ENCODE assay signal across 11 cellular contexts in the genomic region with DNA sequence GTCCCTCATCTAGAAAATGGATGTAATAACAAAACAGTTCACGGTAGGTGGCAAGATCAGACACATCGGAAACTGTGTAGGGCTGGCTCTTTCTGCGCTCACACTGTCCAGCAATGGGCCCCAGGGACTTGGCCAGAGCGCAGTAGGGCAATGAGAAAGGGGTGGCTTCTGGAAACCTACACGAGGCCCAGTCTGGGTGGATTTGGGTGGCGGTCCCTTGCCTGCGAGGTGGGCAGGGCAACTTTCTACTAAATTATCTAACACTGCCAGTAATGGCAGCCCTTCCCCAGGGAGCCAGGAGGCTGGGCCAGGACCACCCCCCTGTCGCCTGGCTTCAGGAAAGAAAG. TPM values are rescaled to one million over a fixed set of nuclear protein-coding genes. Genes with fewer than 3 reads are reported as not detected.
DNase-seq lines count a peak whose midpoint lies in the region; ATAC-seq, FAIRE-seq and TF ChIP-seq lines count a peak whose summit lies in the region.
"Had no signal": no experiment of that assay in that cellular context is flagged by ENCODE, and none has a peak within 500 bp of the region (broad histone marks: within the 10 kb centered on the region; RNA-seq: fewer than 3 reads in every experiment).

No MANE protein-coding gene starts in this region.

- no peaks in the 10 kb centered on the region for H3K9me1 ChIP-seq in K562 (ENCODE audit: control insufficient read depth, insufficient read depth, low read length)

- TF ChIP-seq EP300 in K562 (IDR thresholded peaks at IDR 0.05; ENCODE audit: low read length) = no peak

- peaks cover 46% of the 10 kb centered on the region for H3K4me1 Mint-ChIP-seq in stimulated activated naive CD8-positive, alpha-beta T cell treated with anti-CD3 and anti-CD28 coated beads, Interleukin-15, Interleukin-2, amounts not matched to agents 100 ng/mL and 50 ng/mL, for 24 hours (ENCODE audit: low read depth)
- peaks cover 35 to 39% of the 10 kb centered on the region in 2 donors for H3K4me1 Mint-ChIP-seq in natural killer cell

- POLR2A ChIA-PET in K562 (lab: Yijun Ruan, JAX) = interaction anchor here (1.4 kb wide), 1 partner anchor 13 kb away, joined by 4 read pairs; no protein-coding TSS in a partner anchor

- peaks cover 18% of the 10 kb centered on the region for H4K20me1 ChIP-seq in K562 (replicated peaks; ENCODE audit: control insufficient read depth, insufficient read depth, low read length)

- H3K4me2 ChIP-seq in K562 (ENCODE audit: insufficient read depth, low read length) = peak overlapping the region; percentile 86

- CTCF ChIA-PET in K562 (lab: Yijun Ruan, JAX; ENCODE audit: low intra/inter-chr PET ratio) = no interaction called here

- peak overlapping the region; percentile 97 for H2AFZ ChIP-seq in K562 (ENCODE audit: low read depth, low read length)

- H3K27ac Mint-ChIP-seq in stimulated activated naive CD8-positive, alpha-beta T cell treated with anti-CD3 and anti-CD28 coated beads, Interleukin-15, Interleukin-2, amounts not matched to agents 100 ng/mL and 50 ng/mL, for 24 hours = peak overlapping the region; percentile 49
- peak overlapping the region; percentile 48 to 97 for H3K27ac Mint-ChIP-seq in natural killer cell

- peaks cover 24% of the 10 kb centered on the region; the same call in 2 of the 3 replicates for H3K79me2 ChIP-seq in K562 (ENCODE audit: control insufficient read depth, insufficient read depth, low read length)

- no peaks in the 10 kb centered on the region for H3K36me3 ChIP-seq in K562 (ENCODE audit: control insufficient read depth, insufficient read depth, low read length)
- H3K36me3 ChIP-seq: brain microvascular endothelial cell had no signal

- H3K9ac ChIP-seq in K562 (ENCODE audit: insufficient read depth in 1 of 2, low read depth in 2 of 2, low read length in 2 of 2) = peak overlapping the region; percentile 67 to 92

- DNase-seq in stimulated activated naive CD8-positive, alpha-beta T cell treated with anti-CD3 and anti-CD28 coated beads, Interleukin-15, Interleukin-2, amounts not matched to agents 100 U/mL and 50 U/mL, for 24 hours = no peak
- no peak for DNase-seq in K562 (ENCODE audit: extremely low read depth in 1 of 4, low spot score in 3 of 4)
- no peak for DNase-seq in natural killer cell
- no peak for DNase-seq in erythroblast (lab: John Stamatoyannopoulos, UW)
- DNase-seq in DMS53 (lab: John Stamatoyannopoulos, UW) = no peak
- DNase-seq: activated CD4-positive, CD25-positive, alpha-beta regulatory T cell; brain microvascular endothelial cell; NCI-H748 treated with DMSO at 0.1 percent for 48 hours had no signal

- peaks cover 3% of the 10 kb centered on the region for H3K27me3 Mint-ChIP-seq in stimulated activated naive CD8-positive, alpha-beta T cell treated with anti-CD3 and anti-CD28 coated beads, Interleukin-15, Interleukin-2, amounts not matched to agents 100 ng/mL and 50 ng/mL, for 24 hours
- H3K27me3 Mint-ChIP-seq in natural killer cell (ENCODE audit: low read depth in 2 of 2) = peaks cover 0 to 2% of the 10 kb centered on the region in 2 donors

- H3K36me3 Mint-ChIP-seq in stimulated activated naive CD8-positive, alpha-beta T cell treated with anti-CD3 and anti-CD28 coated beads, Interleukin-15, Interleukin-2, amounts not matched to agents 100 ng/mL and 50 ng/mL, for 24 hours (ENCODE audit: low read depth) = peaks cover 8% of the 10 kb centered on the region
- no peaks in the 10 kb centered on the region for H3K36me3 Mint-ChIP-seq in natural killer cell

- peak overlapping the region; percentile 40; the same call in 1 of the 2 replicates for H3K4me3 ChIP-seq in K562

- no peak for TF ChIP-seq RAD21 in K562 (CRISPR knock-in tag; conservative IDR thresholded peaks at IDR 0.05 in 1 of 2, IDR thresholded peaks at IDR 0.05 in 1 of 2)

- in situ Hi-C loops in K562 (cut with MboI) = no loop called here

- WGBS in K562 (ENCODE audit: insufficient coverage, low coverage, missing lambda C conversion rate) = 70% methylated on average over 7 of the region's 8 CpGs

- no peak for TF ChIP-seq POLR2A in K562 (conservative IDR thresholded peaks at IDR 0.05)
- no peak for TF ChIP-seq POLR2A in erythroblast (IDR thresholded peaks at IDR 0.05; ENCODE audit: low read length)

- intact Hi-C loops in K562 (cut with micrococcal nuclease) = loop anchor here (10.0 kb wide), 1 partner anchor 166 kb away; no protein-coding TSS in a partner anchor
- intact Hi-C loops in natural killer cell (cut with micrococcal nuclease) = no loop called here

- peak overlapping the region; percentile 74; the same call in 1 of the 3 replicates for H3K27ac ChIP-seq in K562 (ENCODE audit: extremely low read depth, low read depth, low read length)
- H3K27ac ChIP-seq: brain microvascular endothelial cell had no signal

- H3K9me3 Mint-ChIP-seq in stimulated activated naive CD8-positive, alpha-beta T cell treated with anti-CD3 and anti-CD28 coated beads, Interleukin-15, Interleukin-2, amounts not matched to agents 100 ng/mL and 50 ng/mL, for 24 hours = no peaks in the 10 kb centered on the region
- H3K9me3 Mint-ChIP-seq in natural killer cell = no peaks in the 10 kb centered on the region

- ATAC-seq in stimulated activated naive CD8-positive, alpha-beta T cell treated with anti-CD3 and anti-CD28 coated beads, Interleukin-15, Interleukin-2, amounts not matched to agents 100 U/mL and 50 U/mL, for 24 hours = no peak
- ATAC-seq in K562 (no peak), natural killer cell (no peak), HG02981 (IDR thresholded peaks at IDR 0.05; ENCODE audit: unreplicated experiment) (no peak), GM18520 (IDR thresholded peaks at IDR 0.05; ENCODE audit: unreplicated experiment) (no peak)

- H3K27me3 ChIP-seq in K562 (ENCODE audit: control insufficient read depth in 2 of 2, insufficient read depth in 2 of 2, low read length in 2 of 2) = no peaks in the 10 kb centered on the region
- H3K27me3 ChIP-seq: brain microvascular endothelial cell had no signal

- H3K9me3 ChIP-seq in K562 (replicated peaks; ENCODE audit: control insufficient read depth, insufficient read depth, low read depth, low read length) = no peaks in the 10 kb centered on the region

- peaks cover 43 to 48% of the 10 kb centered on the region in 2 experiments for H3K4me1 ChIP-seq in K562 (replicated peaks in 1 of 2; ENCODE audit: control insufficient read depth in 2 of 2, insufficient read depth in 2 of 2, low read length in 2 of 2)

- BruUV-seq in K562 (replicated peaks; lab: Mats Ljungman, UMichigan) = no TSS peak

- TF ChIP-seq CTCF in K562 (IDR thresholded peaks at IDR 0.05 in 2 of 3, conservative IDR thresholded peaks at IDR 0.05 in 1 of 3; ENCODE audit: insufficient read depth in 2 of 3, low read depth in 1 of 3, low read length in 3 of 3) (no peak), natural killer cell (IDR thresholded peaks at IDR 0.05) (no peak)

- no peak for FAIRE-seq in K562 (lab: Jason Lieb, UNC)

- no peak overlapping the region for H3K4me3 Mint-ChIP-seq in stimulated activated naive CD8-positive, alpha-beta T cell treated with anti-CD3 and anti-CD28 coated beads, Interleukin-15, Interleukin-2, amounts not matched to agents 100 ng/mL and 50 ng/mL, for 24 hours
- H3K4me3 Mint-ChIP-seq in natural killer cell = peak overlapping the region; percentile 47

RNA-seq across cellular contexts. Expression of a gene that starts 2.1 kb away (rescaled TPM):
- total RNA-seq in K562 (2011; cell fraction: chromatin; rRNA removed; ENCODE audit: low replicate concordance) = 20.1 and 59.7 TPM in 2 replicates
- total RNA-seq in K562 (2011; cell fraction: nucleolus; rRNA removed) = 29.2 and 29.7 TPM in 2 replicates
- 20.2 and 23.4 TPM in 2 replicates for total RNA-seq in K562 (2011; cell fraction: nucleoplasm; rRNA removed)
- total RNA-seq in K562 (2014; rRNA removed) (10.9 and 15.3 TPM in 2 replicates), K562 (2014; rRNA removed; fragmentation: Illumina TruSeq; extraction: Trizol) (2.3 and 2.4 TPM in 2 replicates), K562 (2015; rRNA removed; fragmentation: Illumina TruSeq; extraction: Trizol) (8.2 TPM in 2 replicates), K562 (2021) (22.8 and 33.8 TPM in 2 replicates), natural killer cell (100 to 1,000 TPM; 169 to 207 (median 171) TPM)
- polyA plus RNA-seq in K562 (2011; rRNA removed) (5.3 and 6.4 TPM in 2 replicates), K562 (2014; fragmentation: Illumina TruSeq; extraction: Trizol) (6.5 and 13.2 TPM in 2 replicates), K562 (2014; fragmentation: Nextera tagmentation; extraction: Ambion mirVana) (under 1 TPM; 0.03 to 0.14 TPM), K562 (2014; rRNA removed) (17.6 and 18.8 TPM in 2 replicates)
- polyA plus RNA-seq in K562 (2011; cell fraction: cytosol; rRNA removed) = 5.6 and 14.8 TPM in 2 replicates
- polyA plus RNA-seq in K562 (2011; cell fraction: nucleus; rRNA removed) = 34.5 and 55.3 TPM in 2 replicates
- polyA plus RNA-seq in K562 (2012) = 13.8 and 19.9 TPM in 2 replicates
- polyA minus RNA-seq in K562 (2011; rRNA and poly(A)+ RNA removed) = 2.9 and 5.0 TPM in 2 replicates
- 10.4 and 17.2 TPM in 2 replicates for polyA minus RNA-seq in K562 (2011; cell fraction: cytosol; rRNA and poly(A)+ RNA removed)
- polyA minus RNA-seq in K562 (2011; cell fraction: nucleus; rRNA and poly(A)+ RNA removed) = 9.0 and 9.8 TPM in 2 replicates
